1 cellular context compared by ENCODE assay signal in the genomic region with DNA sequence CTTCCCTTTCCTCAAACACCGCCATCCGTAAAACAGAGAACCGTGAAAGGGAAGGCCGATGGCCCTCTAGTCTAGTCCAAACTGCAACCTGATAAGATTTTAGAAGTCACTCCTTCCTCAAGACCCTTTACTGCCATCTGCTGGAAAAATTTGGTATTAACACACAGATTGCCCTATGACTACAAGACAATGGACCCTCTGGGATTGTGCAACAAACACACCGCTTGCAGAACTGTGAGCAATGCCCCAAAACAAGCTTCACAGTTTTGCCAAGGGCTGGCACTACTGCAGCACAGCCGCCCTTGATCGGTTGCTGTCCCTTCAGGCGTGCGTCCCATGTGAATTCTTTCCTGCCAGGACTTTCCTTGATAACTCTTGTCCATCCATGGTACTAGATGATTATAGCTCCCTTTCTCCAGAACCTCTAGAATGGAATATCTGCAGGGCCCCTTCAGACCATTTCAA.
TF ChIP-seq lines count a peak whose summit lies in the region.

No MANE protein-coding gene starts in this region.

TF ChIP-seq in HepG2, 621 proteins besides CTCF, POLR2A, EP300 and RAD21 (continued from another document):
- TF ChIP-seq, protein P1, sequence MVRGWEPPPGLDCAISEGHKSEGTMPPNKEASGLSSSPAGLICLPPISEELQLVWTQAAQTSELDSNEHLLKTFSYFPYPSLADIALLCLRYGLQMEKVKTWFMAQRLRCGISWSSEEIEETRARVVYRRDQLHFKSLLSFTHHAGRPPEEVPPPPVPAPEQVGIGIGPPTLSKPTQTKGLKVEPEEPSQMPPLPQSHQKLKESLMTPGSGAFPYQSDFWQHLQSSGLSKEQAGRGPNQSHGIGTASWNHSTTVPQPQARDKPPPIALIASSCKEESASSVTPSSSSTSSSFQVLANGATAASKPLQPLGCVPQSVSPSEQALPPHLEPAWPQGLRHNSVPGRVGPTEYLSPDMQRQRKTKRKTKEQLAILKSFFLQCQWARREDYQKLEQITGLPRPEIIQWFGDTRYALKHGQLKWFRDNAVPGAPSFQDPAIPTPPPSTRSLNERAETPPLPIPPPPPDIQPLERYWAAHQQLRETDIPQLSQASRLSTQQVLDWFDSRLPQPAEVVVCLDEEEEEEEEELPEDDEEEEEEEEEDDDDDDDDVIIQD (CRISPR knock-in tag; IDR thresholded peaks at IDR 0.05; ENCODE audit: low read depth) = 0 out of 2 replicates have a peak, but pooled peaks have one; percentile 54
- TF ChIP-seq, protein P2, sequence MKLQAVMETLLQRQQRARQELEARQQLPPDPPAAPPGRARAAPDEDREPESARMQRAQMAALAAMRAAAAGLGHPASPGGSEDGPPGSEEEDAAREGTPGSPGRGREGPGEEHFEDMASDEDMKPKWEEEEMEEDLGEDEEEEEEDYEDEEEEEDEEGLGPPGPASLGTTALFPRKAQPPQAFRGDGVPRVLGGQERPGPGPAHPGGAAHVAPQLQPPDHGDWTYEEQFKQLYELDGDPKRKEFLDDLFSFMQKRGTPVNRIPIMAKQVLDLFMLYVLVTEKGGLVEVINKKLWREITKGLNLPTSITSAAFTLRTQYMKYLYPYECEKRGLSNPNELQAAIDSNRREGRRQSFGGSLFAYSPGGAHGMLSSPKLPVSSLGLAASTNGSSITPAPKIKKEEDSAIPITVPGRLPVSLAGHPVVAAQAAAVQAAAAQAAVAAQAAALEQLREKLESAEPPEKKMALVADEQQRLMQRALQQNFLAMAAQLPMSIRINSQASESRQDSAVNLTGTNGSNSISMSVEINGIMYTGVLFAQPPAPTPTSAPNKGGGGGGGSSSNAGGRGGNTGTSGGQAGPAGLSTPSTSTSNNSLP (IDR thresholded peaks at IDR 0.05; ENCODE audit: low read depth, low read length) = peak; percentile 51; the same call in 1 of the 2 replicates
- peak; percentile 48; the same call in 1 of the 2 replicates for TF ChIP-seq RXRB (CRISPR knock-in tag; IDR thresholded peaks at IDR 0.05; ENCODE audit: borderline replicate concordance)
- TF ChIP-seq CEBPB (IDR thresholded peaks at IDR 0.05; ENCODE audit: borderline replicate concordance, low read depth, low read length) = peak; percentile 99
- 0 out of 2 replicates have a peak, but pooled peaks have one; percentile 32 for TF ChIP-seq DMAP1 (CRISPR knock-in tag; IDR thresholded peaks at IDR 0.05)
- peak; percentile 71 for TF ChIP-seq GATAD2A (CRISPR knock-in tag; IDR thresholded peaks at IDR 0.05)
- TF ChIP-seq MIER2 (CRISPR knock-in tag; IDR thresholded peaks at IDR 0.05) = peak; percentile 40; the same call in 1 of the 2 replicates
- no peak for TF ChIP-seq KAT2B (IDR thresholded peaks at IDR 0.05; ENCODE audit: borderline replicate concordance, low read depth, low read length)
- TF ChIP-seq ZNF557 (CRISPR knock-in tag; IDR thresholded peaks at IDR 0.05) = no peak
- TF ChIP-seq SOX6 (IDR thresholded peaks at IDR 0.05) = no peak
- peak; percentile 71 for TF ChIP-seq SOX6 (CRISPR knock-in tag; IDR thresholded peaks at IDR 0.05)
- no peak for TF ChIP-seq TMF1 (CRISPR knock-in tag; IDR thresholded peaks at IDR 0.05; ENCODE audit: low read depth)
- TF ChIP-seq REPIN1 (CRISPR knock-in tag; IDR thresholded peaks at IDR 0.05; ENCODE audit: borderline replicate concordance, low read depth) = peak; percentile 52; the same call in 1 of the 2 replicates
- no peak for TF ChIP-seq FUBP1 (CRISPR knock-in tag; IDR thresholded peaks at IDR 0.05; ENCODE audit: borderline replicate concordance)
- TF ChIP-seq SOX5 (CRISPR knock-in tag; IDR thresholded peaks at IDR 0.05; ENCODE audit: borderline replicate concordance) = peak; percentile 66
- 0 out of 2 replicates have a peak, but pooled peaks have one; percentile 24 for TF ChIP-seq SAP130 (CRISPR knock-in tag; IDR thresholded peaks at IDR 0.05; ENCODE audit: low read depth)
- TF ChIP-seq TBP (CRISPR knock-in tag; IDR thresholded peaks at IDR 0.05) = no peak
- TF ChIP-seq DRAP1 (CRISPR knock-in tag; IDR thresholded peaks at IDR 0.05) = 0 out of 2 replicates have a peak, but pooled peaks have one; percentile 23
- no peak for TF ChIP-seq HNF4G (IDR thresholded peaks at IDR 0.05; ENCODE audit: borderline replicate concordance, low read depth, low read length)
- TF ChIP-seq HNF4G (CRISPR knock-in tag; IDR thresholded peaks at IDR 0.05; ENCODE audit: borderline replicate concordance, low read depth) = no peak
- TF ChIP-seq TEAD3 (CRISPR knock-in tag; optimal IDR thresholded peaks at IDR 0.05; ENCODE audit: borderline replicate concordance) = peak; percentile 12
- TF ChIP-seq FOSL2 (CRISPR knock-in tag; IDR thresholded peaks at IDR 0.05) = 0 out of 2 replicates have a peak, but pooled peaks have one; percentile 20
- TF ChIP-seq MIXL1 (CRISPR knock-in tag; IDR thresholded peaks at IDR 0.05) = peak; percentile 43; the same call in 1 of the 2 replicates
- TF ChIP-seq, protein P3, sequence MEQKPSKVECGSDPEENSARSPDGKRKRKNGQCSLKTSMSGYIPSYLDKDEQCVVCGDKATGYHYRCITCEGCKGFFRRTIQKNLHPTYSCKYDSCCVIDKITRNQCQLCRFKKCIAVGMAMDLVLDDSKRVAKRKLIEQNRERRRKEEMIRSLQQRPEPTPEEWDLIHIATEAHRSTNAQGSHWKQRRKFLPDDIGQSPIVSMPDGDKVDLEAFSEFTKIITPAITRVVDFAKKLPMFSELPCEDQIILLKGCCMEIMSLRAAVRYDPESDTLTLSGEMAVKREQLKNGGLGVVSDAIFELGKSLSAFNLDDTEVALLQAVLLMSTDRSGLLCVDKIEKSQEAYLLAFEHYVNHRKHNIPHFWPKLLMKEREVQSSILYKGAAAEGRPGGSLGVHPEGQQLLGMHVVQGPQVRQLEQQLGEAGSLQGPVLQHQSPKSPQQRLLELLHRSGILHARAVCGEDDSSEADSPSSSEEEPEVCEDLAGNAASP (CRISPR knock-in tag; IDR thresholded peaks at IDR 0.05; ENCODE audit: borderline replicate concordance) = peak; percentile 17; the same call in 1 of the 2 replicates
- no peak for TF ChIP-seq ZNF550 (CRISPR knock-in tag; IDR thresholded peaks at IDR 0.05; ENCODE audit: borderline replicate concordance)
- TF ChIP-seq ZFX (CRISPR knock-in tag; IDR thresholded peaks at IDR 0.05; ENCODE audit: low read depth) = 0 out of 2 replicates have a peak, but pooled peaks have one; percentile 24
- TF ChIP-seq MED1 (CRISPR knock-in tag; IDR thresholded peaks at IDR 0.05) = peak; percentile 25; the same call in 1 of the 2 replicates
- no peak for TF ChIP-seq RERE (CRISPR knock-in tag; IDR thresholded peaks at IDR 0.05; ENCODE audit: low read depth)
- no peak for TF ChIP-seq HIVEP1 (CRISPR knock-in tag; IDR thresholded peaks at IDR 0.05)
- TF ChIP-seq ARID2 (CRISPR knock-in tag; IDR thresholded peaks at IDR 0.05; ENCODE audit: borderline replicate concordance) = 0 out of 2 replicates have a peak, but pooled peaks have one; percentile 22
